21 cellular contexts compared by ENCODE assay signal in the genomic region with DNA sequence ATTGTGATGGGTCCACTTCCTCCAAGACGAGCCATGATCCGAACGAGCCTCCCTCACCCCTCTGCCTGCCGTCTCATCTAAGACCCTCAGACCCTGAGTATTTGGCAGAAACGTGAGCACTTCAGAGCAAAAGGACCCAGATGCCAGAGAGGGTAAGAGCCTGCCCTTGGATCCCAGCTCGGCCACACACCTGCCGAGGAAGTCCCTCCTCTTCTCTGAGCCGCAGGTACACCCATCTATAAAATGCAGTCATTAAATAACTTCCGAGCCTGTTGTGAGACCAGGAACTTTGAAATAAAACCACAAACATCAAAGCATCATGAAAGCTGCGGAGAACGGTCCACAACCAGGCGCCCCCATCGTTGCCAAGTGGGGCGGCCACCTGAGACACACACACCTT.
DNase-seq lines count a peak whose midpoint lies in the region; ATAC-seq and TF ChIP-seq lines count a peak whose summit lies in the region.
"Had no signal": no experiment of that assay in that cellular context is flagged by ENCODE, and none has a peak within 500 bp of the region (broad histone marks: within the 10 kb centered on the region; RNA-seq: fewer than 3 reads in every experiment).

No MANE protein-coding gene starts in this region.

- POLR2A ChIA-PET in activated naive CD8-positive, alpha-beta T cell treated with anti-CD3 and anti-CD28 coated beads, Interleukin-2, amount 10 ng/mL, durations not matched to agents 7 days and 5 days (lab: Charles Lee): no interaction called here
- POLR2A ChIA-PET in MCF 10A (lab: Yijun Ruan, JAX): no interaction called here

- CTCF ChIA-PET in MCF 10A (lab: Yijun Ruan, JAX): no interaction called here

- H3K36me3 Mint-ChIP-seq in activated naive CD8-positive, alpha-beta T cell treated with anti-CD3 and anti-CD28 coated beads, Interleukin-2, amount 10 ng/mL, durations not matched to agents 7 days and 5 days: no peaks in the 10 kb centered on the region
- no peaks in the 10 kb centered on the region for H3K36me3 Mint-ChIP-seq in activated naive CD8-positive, alpha-beta T cell treated with anti-CD3 and anti-CD28 coated beads, Interleukin-2, amount 50 U/mL, for 24 hours (ENCODE audit: low read depth)
- H3K36me3 Mint-ChIP-seq in MCF 10A (ENCODE audit: insufficient read depth, unreplicated experiment): peaks cover 4% of the 10 kb centered on the region

- TF ChIP-seq EP300 in sigmoid colon (IDR thresholded peaks at IDR 0.05): no peak

- no peaks in the 10 kb centered on the region for H3K27me3 Mint-ChIP-seq in activated naive CD8-positive, alpha-beta T cell treated with anti-CD3 and anti-CD28 coated beads, Interleukin-2, amount 10 ng/mL, durations not matched to agents 7 days and 5 days
- no peaks in the 10 kb centered on the region for H3K27me3 Mint-ChIP-seq in activated naive CD8-positive, alpha-beta T cell treated with anti-CD3 and anti-CD28 coated beads, Interleukin-2, amount 50 U/mL, for 24 hours
- peaks cover 11% of the 10 kb centered on the region for H3K27me3 Mint-ChIP-seq in MCF 10A (ENCODE audit: insufficient read depth, unreplicated experiment)
- H3K27me3 Mint-ChIP-seq: CD4-positive, alpha-beta T cell had no signal

- WGBS in sigmoid colon, 2 donors: 19 to 71% methylated on average over 14 of the region's 14 CpGs

- H3K4me1 Mint-ChIP-seq in activated naive CD8-positive, alpha-beta T cell treated with anti-CD3 and anti-CD28 coated beads, Interleukin-2, amount 10 ng/mL, durations not matched to agents 7 days and 5 days: no peaks in the 10 kb centered on the region
- H3K4me1 Mint-ChIP-seq in activated naive CD8-positive, alpha-beta T cell treated with anti-CD3 and anti-CD28 coated beads, Interleukin-2, amount 50 U/mL, for 24 hours: no peaks in the 10 kb centered on the region
- H3K4me1 Mint-ChIP-seq in MCF 10A (ENCODE audit: insufficient read depth, unreplicated experiment): no peaks in the 10 kb centered on the region

- H3K4me3 ChIP-seq in left lung (no peak overlapping the region), sigmoid colon (no peak overlapping the region)

- no peak overlapping the region for H3K27ac Mint-ChIP-seq in activated naive CD8-positive, alpha-beta T cell treated with anti-CD3 and anti-CD28 coated beads, Interleukin-2, amount 10 ng/mL, durations not matched to agents 7 days and 5 days
- H3K27ac Mint-ChIP-seq in activated naive CD8-positive, alpha-beta T cell treated with anti-CD3 and anti-CD28 coated beads, Interleukin-2, amount 50 U/mL, for 24 hours: no peak overlapping the region
- H3K27ac Mint-ChIP-seq in MCF 10A (ENCODE audit: low read depth, unreplicated experiment): no peak overlapping the region
- H3K27ac Mint-ChIP-seq: CD4-positive, alpha-beta T cell; HFFc6 had no signal

- no peak overlapping the region for H3K4me3 Mint-ChIP-seq in activated naive CD8-positive, alpha-beta T cell treated with anti-CD3 and anti-CD28 coated beads, Interleukin-2, amount 10 ng/mL, durations not matched to agents 7 days and 5 days
- H3K4me3 Mint-ChIP-seq in activated naive CD8-positive, alpha-beta T cell treated with anti-CD3 and anti-CD28 coated beads, Interleukin-2, amount 50 U/mL, for 24 hours: no peak overlapping the region
- H3K4me3 Mint-ChIP-seq in MCF 10A (ENCODE audit: unreplicated experiment): no peak overlapping the region
- H3K4me3 Mint-ChIP-seq: CD4-positive, alpha-beta T cell; HFFc6 had no signal

- H3K9me3 ChIP-seq in left lung: no peaks in the 10 kb centered on the region
- H3K9me3 ChIP-seq in sigmoid colon: no peaks in the 10 kb centered on the region
- H3K9me3 ChIP-seq: BE2C, Caco-2 had no signal

- no TSS peak for BruUV-seq in MCF 10A (replicated peaks; lab: Mats Ljungman, UMichigan)

- H3K9me3 Mint-ChIP-seq in activated naive CD8-positive, alpha-beta T cell treated with anti-CD3 and anti-CD28 coated beads, Interleukin-2, amount 10 ng/mL, durations not matched to agents 7 days and 5 days: peaks cover 4% of the 10 kb centered on the region
- no peaks in the 10 kb centered on the region for H3K9me3 Mint-ChIP-seq in activated naive CD8-positive, alpha-beta T cell treated with anti-CD3 and anti-CD28 coated beads, Interleukin-2, amount 50 U/mL, for 24 hours
- peaks cover 10% of the 10 kb centered on the region for H3K9me3 Mint-ChIP-seq in MCF 10A (ENCODE audit: unreplicated experiment)
- H3K9me3 Mint-ChIP-seq: CD4-positive, alpha-beta T cell had no signal

- TF ChIP-seq CTCF in left lung (IDR thresholded peaks at IDR 0.05) (no peak), sigmoid colon (IDR thresholded peaks at IDR 0.05) (no peak), MCF 10A (IDR thresholded peaks at IDR 0.05; ENCODE audit: unreplicated experiment) (no peak)

- no peak for ATAC-seq in activated naive CD8-positive, alpha-beta T cell treated with anti-CD3 and anti-CD28 coated beads, Interleukin-2, amount 10 ng/mL, durations not matched to agents 7 days and 5 days (ENCODE audit: low read depth)
- no peak for ATAC-seq in activated naive CD8-positive, alpha-beta T cell treated with anti-CD3 and anti-CD28 coated beads, Interleukin-2, amount 50 U/mL, for 24 hours
- no peak for ATAC-seq in left lung
- ATAC-seq: PC-3 had no signal

- intact Hi-C loops in left lung (cut with DNase I) (no loop called here), sigmoid colon (cut with DNase I) (no loop called here), MCF 10A (cut with micrococcal nuclease) (no loop called here)

- no peaks in the 10 kb centered on the region for H3K27me3 ChIP-seq in left lung
- no peaks in the 10 kb centered on the region for H3K27me3 ChIP-seq in sigmoid colon
- H3K27me3 ChIP-seq: BE2C had no signal

- DNase-seq in activated naive CD8-positive, alpha-beta T cell treated with anti-CD3 and anti-CD28 coated beads, Interleukin-2, amount 10 ng/mL, durations not matched to agents 7 days and 5 days: peak; percentile 5
- no peak for DNase-seq in activated naive CD8-positive, alpha-beta T cell treated with anti-CD3 and anti-CD28 coated beads, Interleukin-2, amount 50 U/mL, for 24 hours
- peak; percentile 89 for DNase-seq in SW480 (ENCODE audit: low spot score)
- peak; percentile 13 to 20 for DNase-seq in left lung
- DNase-seq in sigmoid colon: peak; percentile 43
- no peak for DNase-seq in MCF 10A (ENCODE audit: unreplicated experiment)
- DNase-seq in Ammon's horn (ENCODE audit: low spot score): no peak
- no peak for DNase-seq in hepatic stellate cell (ENCODE audit: low spot score)
- DNase-seq: BE2C; CD4-positive, alpha-beta T cell; GDM1; H7; HFFc6; NCI-H1417 treated with DMSO at 0.1 percent for 48 hours; NCI-H187 treated with DMSO at 0.1 percent for 48 hours; NCI-H226; NCI-H524; PC-3; RPMI8226 had no signal

- H3K27ac ChIP-seq in left lung (no peak overlapping the region), sigmoid colon (no peak overlapping the region)
- H3K27ac ChIP-seq: KMS-11 had no signal

- H3K4me1 ChIP-seq in left lung (peaks cover 0 to 10% of the 10 kb centered on the region in 2 donors), sigmoid colon (no peaks in the 10 kb centered on the region)
- H3K4me1 ChIP-seq: BE2C, Caco-2 had no signal

- TF ChIP-seq POLR2A in sigmoid colon (IDR thresholded peaks at IDR 0.05): no peak

- H3K36me3 ChIP-seq in left lung: peaks cover 0 to 9% of the 10 kb centered on the region in 2 donors
- H3K36me3 ChIP-seq in sigmoid colon: no peaks in the 10 kb centered on the region
- H3K36me3 ChIP-seq: BE2C had no signal

Comparison
In these comparisons a context has a peak if more than half of its experiments do, and no peak if none do; other contexts are left out.
1. DNase-seq: peak in activated naive CD8-positive, alpha-beta T cell treated with anti-CD3 and anti-CD28 coated beads, Interleukin-2, amount 10 ng/mL, durations not matched to agents 7 days and 5 days (single experiment), SW480 (single experiment), left lung (2 of 2) and sigmoid colon (single experiment); none in activated naive CD8-positive, alpha-beta T cell treated with anti-CD3 and anti-CD28 coated beads, Interleukin-2, amount 50 U/mL, for 24 hours (single experiment), MCF 10A (single experiment), Ammon's horn (single experiment) and hepatic stellate cell (single experiment).